1 cellular context compared by ENCODE assay signal in genomic region chr5:177455661-177456590, GRCh38.
TF ChIP-seq lines count a peak whose summit lies in the region.

No MANE protein-coding gene starts in this region.

TF ChIP-seq in HepG2, 621 proteins besides CTCF, POLR2A, EP300 and RAD21 (continues in another document):
- TF ChIP-seq ZNF614 (CRISPR knock-in tag; IDR thresholded peaks at IDR 0.05; ENCODE audit: borderline replicate concordance) (0 out of 2 replicates have a peak, but pooled peaks have one; percentile 1), POLR2AphosphoS5 (IDR thresholded peaks at IDR 0.05; ENCODE audit: low read depth, low read length) (0 out of 2 replicates have a peak, but pooled peaks have one; percentile 22), NONO (IDR thresholded peaks at IDR 0.05) (no peak), NONO (CRISPR knock-in tag; conservative IDR thresholded peaks at IDR 0.05) (peak; percentile 30; the same call in 1 of the 2 replicates), ZNF232 (CRISPR knock-in tag; IDR thresholded peaks at IDR 0.05; ENCODE audit: borderline replicate concordance) (no peak), ZMAT5 (CRISPR knock-in tag; IDR thresholded peaks at IDR 0.05; ENCODE audit: borderline replicate concordance, low read depth) (no peak), CEBPG (CRISPR knock-in tag; IDR thresholded peaks at IDR 0.05) (no peak), ARNTL (CRISPR knock-in tag; IDR thresholded peaks at IDR 0.05) (0 out of 2 replicates have a peak, but pooled peaks have one; percentile 1), MED8 (CRISPR knock-in tag; IDR thresholded peaks at IDR 0.05; ENCODE audit: insufficient replicate concordance) (peak; percentile 32), TGIF2 (CRISPR knock-in tag; IDR thresholded peaks at IDR 0.05) (0 out of 2 replicates have a peak, but pooled peaks have one; percentile 18), ZNF724P (CRISPR knock-in tag; IDR thresholded peaks at IDR 0.05; ENCODE audit: borderline replicate concordance) (0 out of 2 replicates have a peak, but pooled peaks have one; percentile 6), ZFP91 (CRISPR knock-in tag; IDR thresholded peaks at IDR 0.05; ENCODE audit: borderline replicate concordance) (peak; percentile 67; the same call in 1 of the 2 replicates), MXI1 (IDR thresholded peaks at IDR 0.05; ENCODE audit: borderline replicate concordance, low read depth, low read length) (0 out of 3 replicates have a peak, but pooled peaks have one; percentile 30), KDM5A (IDR thresholded peaks at IDR 0.05; ENCODE audit: borderline replicate concordance, low read length) (0 out of 2 replicates have a peak, but pooled peaks have one; percentile 2), FOXK1 (CRISPR knock-in tag; IDR thresholded peaks at IDR 0.05; ENCODE audit: borderline replicate concordance, low read depth) (0 out of 2 replicates have a peak, but pooled peaks have one; percentile 19), NFIC (IDR thresholded peaks at IDR 0.05; ENCODE audit: low read length) (no peak), ARID4A (CRISPR knock-in tag; IDR thresholded peaks at IDR 0.05; ENCODE audit: borderline replicate concordance) (peak; percentile 43; the same call in 1 of the 2 replicates), THAP8 (CRISPR knock-in tag; IDR thresholded peaks at IDR 0.05; ENCODE audit: borderline replicate concordance) (0 out of 2 replicates have a peak, but pooled peaks have one; percentile 14), ZNF687 (CRISPR knock-in tag; IDR thresholded peaks at IDR 0.05) (peak; percentile 67), MEF2D (CRISPR knock-in tag; IDR thresholded peaks at IDR 0.05) (0 out of 2 replicates have a peak, but pooled peaks have one; percentile 11), ZNF766 (CRISPR knock-in tag; IDR thresholded peaks at IDR 0.05; ENCODE audit: borderline replicate concordance) (no peak), ZNF317 (CRISPR knock-in tag; IDR thresholded peaks at IDR 0.05) (0 out of 2 replicates have a peak, but pooled peaks have one; percentile 28), ZBTB33 (CRISPR knock-in tag; IDR thresholded peaks at IDR 0.05) (peak; percentile 36; the same call in 1 of the 2 replicates), PREB (CRISPR knock-in tag; IDR thresholded peaks at IDR 0.05) (no peak), ZNF124 (CRISPR knock-in tag; IDR thresholded peaks at IDR 0.05) (0 out of 2 replicates have a peak, but pooled peaks have one; percentile 6), ZNF580 (CRISPR knock-in tag; IDR thresholded peaks at IDR 0.05; ENCODE audit: borderline replicate concordance, low read depth) (peak; percentile 10; the same call in 1 of the 2 replicates), AGO2 (optimal IDR thresholded peaks at IDR 0.05; ENCODE audit: low read depth, low read length) (peak; percentile 98), ZNF430 (CRISPR knock-in tag; IDR thresholded peaks at IDR 0.05) (peak; percentile 52; the same call in 1 of the 2 replicates), HINFP (CRISPR knock-in tag; IDR thresholded peaks at IDR 0.05; ENCODE audit: low read depth) (peak; percentile 5; the same call in 1 of the 2 replicates), RORA (CRISPR knock-in tag; IDR thresholded peaks at IDR 0.05) (no peak), MYPOP (CRISPR knock-in tag; IDR thresholded peaks at IDR 0.05) (peak; percentile 7; the same call in 1 of the 2 replicates), ETV5 (CRISPR knock-in tag; IDR thresholded peaks at IDR 0.05; ENCODE audit: borderline replicate concordance) (0 out of 2 replicates have a peak, but pooled peaks have one; percentile 32), PHF21A (CRISPR knock-in tag; IDR thresholded peaks at IDR 0.05) (0 out of 2 replicates have a peak, but pooled peaks have one; percentile 33), SNAI1 (CRISPR knock-in tag; IDR thresholded peaks at IDR 0.05; ENCODE audit: borderline replicate concordance) (0 out of 2 replicates have a peak, but pooled peaks have one; percentile 31), MTF1 (CRISPR knock-in tag; IDR thresholded peaks at IDR 0.05) (no peak), ZNF670 (CRISPR knock-in tag; IDR thresholded peaks at IDR 0.05; ENCODE audit: borderline replicate concordance) (peak; percentile 21; the same call in 1 of the 2 replicates), UBTF (CRISPR knock-in tag; IDR thresholded peaks at IDR 0.05) (peak; percentile 75)
